ENCODE assay signal across 1 cellular context in genomic region chr9:100092066-100092465, GRCh38.
TF ChIP-seq lines count a peak whose summit lies in the region.

No MANE protein-coding gene starts in this region.

TF ChIP-seq in HepG2, 621 proteins besides CTCF, POLR2A, EP300 and RAD21:
- TF ChIP-seq ZNF382 (CRISPR knock-in tag; IDR thresholded peaks at IDR 0.05; ENCODE audit: borderline replicate concordance) (no peak), MBNL3 (CRISPR knock-in tag; conservative IDR thresholded peaks at IDR 0.05) (no peak), TEF (CRISPR knock-in tag; IDR thresholded peaks at IDR 0.05) (no peak), CSRNP2 (CRISPR knock-in tag; conservative IDR thresholded peaks at IDR 0.05; ENCODE audit: low read depth) (no peak), ZNF136 (CRISPR knock-in tag; IDR thresholded peaks at IDR 0.05; ENCODE audit: low read depth) (no peak), SP5 (CRISPR knock-in tag; IDR thresholded peaks at IDR 0.05; ENCODE audit: borderline replicate concordance, low read depth) (no peak), ZNF646 (CRISPR knock-in tag; IDR thresholded peaks at IDR 0.05) (no peak), ZNF543 (CRISPR knock-in tag; IDR thresholded peaks at IDR 0.05) (no peak), ZBTB46 (CRISPR knock-in tag; IDR thresholded peaks at IDR 0.05; ENCODE audit: borderline replicate concordance) (no peak), HNF1B (CRISPR knock-in tag; IDR thresholded peaks at IDR 0.05) (no peak), ZNF776 (CRISPR knock-in tag; IDR thresholded peaks at IDR 0.05) (no peak)
